In genomic region chr2:108448678-108449409, GRCh38 we compare ENCODE assay signal across 8 cellular contexts. TPM values are rescaled to one million over a fixed set of nuclear protein-coding genes. Genes with fewer than 3 reads are reported as not detected.
DNase-seq lines count a peak whose midpoint lies in the region; ATAC-seq, FAIRE-seq and TF ChIP-seq lines count a peak whose summit lies in the region.

Gene GCC2, plus strand, starts transcription at chr2:108449206. Its CDS starts 69 bp downstream, at chr2:108449275.

- in situ Hi-C loops in Caki2 (cut with HindIII; ENCODE audit: low pct_unique_long_range_greater_than_20kb, low sequenced_read_pairs): no loop called here

- H4K91ac ChIP-seq in H1 (replicated peaks; ENCODE audit: insufficient read length, low read length): no peak within 1 kb of the TSS

- H4K8ac ChIP-seq in H1 (ENCODE audit: extremely low read depth, insufficient read depth, low read length) (peak within 1 kb of the TSS; percentile 97), mesendoderm (ENCODE audit: low read depth, low read length) (no peak within 1 kb of the TSS)

- H3K4me2 ChIP-seq in H1 (ENCODE audit: insufficient read depth in 1 of 2, low read depth in 2 of 2, low read length in 2 of 2): peak within 1 kb of the TSS; percentile 64 to 91
- peak within 1 kb of the TSS; percentile 89 for H3K4me2 ChIP-seq in mesendoderm (ENCODE audit: low read length)

- no peak within 1 kb of the TSS for H2BK15ac ChIP-seq in H1 (ENCODE audit: low read length)
- peak within 1 kb of the TSS; percentile 96 for H2BK15ac ChIP-seq in mesendoderm (replicated peaks; ENCODE audit: low read depth)

- no peak for FAIRE-seq in H1 (lab: Jason Lieb, UNC)

- H3K18ac ChIP-seq in H1 (ENCODE audit: extremely low read depth, low read length) (peak within 1 kb of the TSS; percentile 90), mesendoderm (ENCODE audit: low read length) (peak within 1 kb of the TSS; percentile 72)

- WGBS in H1 (ENCODE audit: extremely low coverage in 1 of 2, insufficient coverage in 1 of 2, insufficient read length in 1 of 2, insufficient replicate concordance in 2 of 2, low coverage in 1 of 2, low lambda C conversion rate in 2 of 2, missing lambda C conversion rate in 1 of 2), 2 experiments: 3% methylated on average over 40 of the region's 55 CpGs; no CpG with 5 or more reads in 1 of the 2 experiments
- no CpG with 5 or more reads among the region's 55 CpGs for WGBS in mesendoderm (ENCODE audit: extremely low coverage, insufficient coverage, low lambda C conversion rate)

- H2AFZ ChIP-seq in H1 (ENCODE audit: low read length): peak within 1 kb of the TSS; percentile 83

- ATAC-seq in GM21390 (IDR thresholded peaks at IDR 0.05; ENCODE audit: unreplicated experiment): peak; percentile 97

- no peaks in the 10 kb centered on the region for H4K20me1 ChIP-seq in H1 (replicated peaks in 1 of 2; ENCODE audit: control insufficient read depth in 1 of 2, insufficient read depth in 2 of 2, low read length in 2 of 2)

- no peaks in the 10 kb centered on the region for H3K9me3 ChIP-seq in H1 (ENCODE audit: insufficient read depth in 2 of 2, low read depth in 1 of 2, low read length in 1 of 2)

- no peak for TF ChIP-seq CTCF in H1 (IDR thresholded peaks at IDR 0.05; ENCODE audit: control extremely low read depth in 1 of 3, insufficient read depth in 1 of 3, low read depth in 1 of 3, low read length in 3 of 3)

- H3K4ac ChIP-seq in H1 (replicated peaks; ENCODE audit: insufficient read length, low read depth, low read length) (no peak within 1 kb of the TSS), mesendoderm (ENCODE audit: low read depth, low read length) (peak within 1 kb of the TSS; percentile 62)

- peak; percentile 88 to 94 for TF ChIP-seq POLR2A in H1 (IDR thresholded peaks at IDR 0.05; ENCODE audit: control extremely low read depth in 1 of 2, low read depth in 2 of 2, low read length in 2 of 2)

- H3K79me1 ChIP-seq in H1 (ENCODE audit: low read depth, low read length): no peaks in the 10 kb centered on the region
- peaks cover 4% of the 10 kb centered on the region for H3K79me1 ChIP-seq in mesendoderm (ENCODE audit: low read length)

- H3K4me3 ChIP-seq in H1 (ENCODE audit: extremely low read depth in 1 of 4, insufficient read depth in 2 of 4, low read depth in 3 of 4, low read length in 4 of 4) (peak within 1 kb of the TSS; percentile 80 to 95 (median 84)), mesendoderm (ENCODE audit: low read length) (peak within 1 kb of the TSS; percentile 97)

- no peak for TF ChIP-seq RAD21 in H1 (IDR thresholded peaks at IDR 0.05 in 1 of 2, conservative IDR thresholded peaks at IDR 0.05 in 1 of 2; ENCODE audit: low read depth in 2 of 2, low read length in 2 of 2)

- CTCF ChIA-PET in H1 (lab: Charles Lee; ENCODE audit: partially characterized antibody): interaction anchor here (0.7 to 2.2 kb wide), 8 partner anchors 12 to 188 kb away, joined by 3 to 8 read pairs (median 3); no protein-coding TSS in a partner anchor

- H3K27me3 ChIP-seq in H1 (replicated peaks in 1 of 4; ENCODE audit: control insufficient read depth in 3 of 4, extremely low read depth in 1 of 4, insufficient read depth in 3 of 4, low read length in 3 of 4) (no peaks in the 10 kb centered on the region), mesendoderm (ENCODE audit: insufficient read depth, low read length, poor library complexity) (no peaks in the 10 kb centered on the region)

- H2BK12ac ChIP-seq in H1 (ENCODE audit: low read depth, low read length): peak within 1 kb of the TSS; percentile 53

- H2AK5ac ChIP-seq in H1 (ENCODE audit: low read depth, low read length) (peak within 1 kb of the TSS; percentile 99; the same call in 1 of the 2 replicates), mesendoderm (ENCODE audit: low read length) (no peak within 1 kb of the TSS)

- no peak within 1 kb of the TSS for H3K14ac ChIP-seq in H1 (ENCODE audit: insufficient read length)

- H2BK5ac ChIP-seq in H1 (ENCODE audit: low read depth, low read length): peak within 1 kb of the TSS; percentile 92
- H2BK5ac ChIP-seq in mesendoderm (ENCODE audit: low read length): peak within 1 kb of the TSS; percentile 80

- H3K36me3 ChIP-seq in H1 (ENCODE audit: control insufficient read depth in 2 of 4, insufficient read depth in 4 of 4, low read length in 3 of 4) (peaks cover 0 to 21% (median 12%) of the 10 kb centered on the region in 4 experiments; a peak in 5 of 8 replicates), mesendoderm (ENCODE audit: control insufficient read depth, insufficient read depth, low read length) (no peaks in the 10 kb centered on the region)

- H3K4me1 ChIP-seq in H1 (replicated peaks in 1 of 4; ENCODE audit: control insufficient read depth in 3 of 4, insufficient read depth in 4 of 4, low read length in 3 of 4): peaks cover 0 to 4% (median 0%) of the 10 kb centered on the region in 4 experiments; a peak in 1 of 7 replicates
- H3K4me1 ChIP-seq in mesendoderm (ENCODE audit: control insufficient read depth, low read depth, low read length): peaks cover 3% of the 10 kb centered on the region

- H3K9ac ChIP-seq in H1 (replicated peaks in 1 of 4; ENCODE audit: extremely low read depth in 1 of 4, low read depth in 3 of 4, low read length in 3 of 4) (peak within 1 kb of the TSS; percentile 78 to 92 (median 86)), mesendoderm (ENCODE audit: low read length) (peak within 1 kb of the TSS; percentile 92)

- H3K56ac ChIP-seq in H1 (replicated peaks; ENCODE audit: insufficient read length, low read depth, low read length): peak within 1 kb of the TSS; percentile 70
- peak within 1 kb of the TSS; percentile 96 for H3K56ac ChIP-seq in mesendoderm (ENCODE audit: low read length)

- POLR2A ChIA-PET in H1 (lab: Charles Lee; ENCODE audit: partially characterized antibody): interaction anchor here (0.6 to 1.7 kb wide), 12 partner anchors 9 to 135 kb away, joined by 3 to 18 read pairs (median 3); no protein-coding TSS in a partner anchor

- no peak within 1 kb of the TSS for H2BK20ac ChIP-seq in H1 (ENCODE audit: low read length)

- TF ChIP-seq EP300 in H1 (IDR thresholded peaks at IDR 0.05; ENCODE audit: borderline replicate concordance in 1 of 2, low read depth in 2 of 2, low read length in 2 of 2): peak in 1 of 2 experiments; percentile 77; a peak in 1 of 3 replicates

- no peak within 1 kb of the TSS for H2BK120ac ChIP-seq in H1 (replicated peaks; ENCODE audit: low read depth, low read length)
- peak within 1 kb of the TSS; percentile 2 for H2BK120ac ChIP-seq in mesendoderm (ENCODE audit: low read depth, low read length)

- H3K27ac ChIP-seq in H1 (ENCODE audit: low read depth, low read length) (peak within 1 kb of the TSS; percentile 82), mesendoderm (ENCODE audit: low read depth, low read length) (peak within 1 kb of the TSS; percentile 60)

- H4K5ac ChIP-seq in H1 (ENCODE audit: insufficient read length, low read depth, low read length) (peak within 1 kb of the TSS; percentile 41), mesendoderm (ENCODE audit: low read length) (no peak within 1 kb of the TSS)

- DNase-seq in Caki2 (ENCODE audit: low read depth) (peak; percentile 94), HUDEP-2 (lab: John Stamatoyannopoulos, UW; ENCODE audit: unreplicated experiment in 76 of 76) (peak; percentile 17 to 95 (median 87)), NOMO-1 treated with dmso at 0.1 percent for 144 hours (lab: John Stamatoyannopoulos, UW; ENCODE audit: unreplicated experiment) (peak; percentile 92), H1 (ENCODE audit: low read depth in 1 of 2, low spot score in 2 of 2) (peak; percentile 93 to 95), mesendoderm (peak; percentile 98)
- peak; percentile 92 to 93 for DNase-seq in activated CD8-positive, alpha-beta memory T cell treated with anti-CD3 and anti-CD28 coated beads for 4 hours (ENCODE audit: low read depth in 2 of 2)
- peak; percentile 93 for DNase-seq in stimulated activated CD8-positive, alpha-beta memory T cell treated with anti-CD3 and anti-CD28 coated beads, Interleukin-12 subunit alpha, Interleukin-12 subunit beta, amount 100 ng/mL, for 4 hours (ENCODE audit: low read depth)

- H3K79me2 ChIP-seq in H1 (ENCODE audit: control insufficient read depth in 1 of 2, insufficient read depth in 2 of 2, low read length in 2 of 2): peaks cover 4 to 16% of the 10 kb centered on the region in 2 experiments
- peaks cover 6% of the 10 kb centered on the region for H3K79me2 ChIP-seq in mesendoderm (ENCODE audit: control insufficient read depth, insufficient read depth, low read length)

- peaks cover 4% of the 10 kb centered on the region; the same call in 1 of the 2 replicates for H3K23me2 ChIP-seq in H1 (ENCODE audit: low read depth, low read length)

- H3K23ac ChIP-seq in H1 (ENCODE audit: insufficient read length) (no peak within 1 kb of the TSS), mesendoderm (ENCODE audit: low read length) (peak within 1 kb of the TSS; percentile 80)

TF ChIP-seq in H1, 55 proteins besides CTCF, POLR2A, EP300 and RAD21 (continues in another document):
- TF ChIP-seq CHD2 (IDR thresholded peaks at IDR 0.05; ENCODE audit: low read length) (peak; percentile 70; the same call in 1 of the 2 replicates), TBP (IDR thresholded peaks at IDR 0.05; ENCODE audit: low read depth, low read length) (peak; percentile 66; the same call in 1 of the 2 replicates), TAF1 (IDR thresholded peaks at IDR 0.05; ENCODE audit: low read depth, low read length) (peak; percentile 86), JUND (IDR thresholded peaks at IDR 0.05; ENCODE audit: low read length) (peak; percentile 68; the same call in 1 of the 2 replicates), POLR2AphosphoS5 (IDR thresholded peaks at IDR 0.05; ENCODE audit: low read depth, low read length) (peak; percentile 84), SIRT6 (IDR thresholded peaks at IDR 0.05; ENCODE audit: low read length) (no peak), PHF8 (conservative IDR thresholded peaks at IDR 0.05; ENCODE audit: low read depth, low read length) (peak; percentile 94), SRF (IDR thresholded peaks at IDR 0.05; ENCODE audit: low read depth, low read length) (0 out of 2 replicates have a peak, but pooled peaks have one; percentile 1), EGR1 (IDR thresholded peaks at IDR 0.05; ENCODE audit: borderline replicate concordance, low read depth, low read length) (peak; percentile 77; the same call in 1 of the 2 replicates), CBX5 (IDR thresholded peaks at IDR 0.05; ENCODE audit: low read depth, low read length) (no peak)

RNA-seq across cellular contexts. Expression of gene GCC2, which starts in this region (rescaled TPM):
- total RNA-seq in Caki2 (2014; rRNA removed; shearing (Covaris generic); ENCODE audit: low replicate concordance): 12.0 and 18.0 TPM in 2 replicates
- 52.2 and 54.9 TPM in 2 replicates for total RNA-seq in H1 (2021; fragmentation: NEBNext Ultra II Directional; extraction: Animal tissue kit (Norgen Biotek cat#: 25700))
- polyA plus RNA-seq in H1 (2011; rRNA removed): 3.4 and 4.6 TPM in 2 replicates
- 8.5 TPM for polyA plus RNA-seq in H1 (2011; cell fraction: cytosol; rRNA removed)
- polyA plus RNA-seq in H1 (2011; cell fraction: nucleus; rRNA removed): 5.9 TPM
- 10.9 to 33.0 TPM (median 14.6 TPM) in 4 replicates for polyA plus RNA-seq in H1 (2012, experiment 1 of 2)
- 1.4 TPM for polyA plus RNA-seq in H1 (2012, experiment 2 of 2)
- 42.7 TPM for polyA plus RNA-seq in H1 (2013, experiment 1 of 2)
- polyA plus RNA-seq in H1 (2013, experiment 2 of 2): 42.5 TPM
- polyA minus RNA-seq in H1 (2011; rRNA and poly(A)+ RNA removed): 9.4 and 12.6 TPM in 2 replicates
- polyA minus RNA-seq in H1 (2011; cell fraction: cytosol; rRNA and poly(A)+ RNA removed): 13.1 TPM
- 35.4 TPM for polyA minus RNA-seq in H1 (2011; cell fraction: nucleus; rRNA and poly(A)+ RNA removed)
- 35.4 TPM for polyA plus RNA-seq in mesendoderm (2013, experiment 1 of 2)
- 37.2 TPM for polyA plus RNA-seq in mesendoderm (2013, experiment 2 of 2)

Comparison
In these comparisons a context has a peak if more than half of its experiments do, and no peak if none do; other contexts are left out.
1. Peak in every context shown above with its lines: DNase-seq, ATAC-seq, H3K4me3 ChIP-seq and H3K27ac ChIP-seq.